ENCODE assay signal across 20 cellular contexts in genomic region chr2:236636714-236637485, GRCh38.
"Had no signal": no experiment of that assay in that cellular context is flagged by ENCODE, and none has a peak within 500 bp of the region (broad histone marks: within the 10 kb centered on the region; RNA-seq: fewer than 3 reads in every experiment).

No MANE protein-coding gene starts in this region.

- H3K4me3 ChIP-seq: gastrocnemius medialis, mucosa of descending colon, transverse colon had no signal

- DNase-seq: activated B cell treated with CpG ODN at 0.5 μM for 24 hours; activated CD4-positive, alpha-beta T cell treated with anti-CD3 and anti-CD28 coated beads for 48 hours; activated naive CD4-positive, alpha-beta T cell treated with anti-CD3 and anti-CD28 coated beads, Interleukin-2, amount 10 ng/mL, durations not matched to agents 7 days and 5 days; activated naive CD8-positive, alpha-beta T cell treated with anti-CD3 and anti-CD28 coated beads, Interleukin-2, amount 50 U/mL, for 24 hours; brain microvascular endothelial cell; cortex of kidney; effector CD4-positive, alpha-beta T cell; mucosa of descending colon; naive thymus-derived CD4-positive, alpha-beta T cell; SK-N-SH; stimulated activated CD4-positive, alpha-beta T cell treated with anti-CD3 and anti-CD28 coated beads, Interleukin-12 subunit alpha, Interleukin-12 subunit beta, amount 100 ng/mL, for 4 hours; stimulated activated CD4-positive, alpha-beta T cell treated with anti-CD3 and anti-CD28 coated beads, Interleukin-1b, Interleukin-23, amount 100 ng/mL, for 48 hours; stimulated activated naive CD4-positive, alpha-beta T cell treated with Interleukin-2 at 50 U/mL for 16 hours; T-cell; transverse colon had no signal

- H3K27me3 ChIP-seq: brain microvascular endothelial cell, gastrocnemius medialis, transverse colon had no signal

- H3K4me2 ChIP-seq: SK-N-SH had no signal

- H3K9ac ChIP-seq: parathyroid adenoma, SK-N-SH had no signal

- H2AFZ ChIP-seq: parathyroid adenoma had no signal

- H3K4me3 Mint-ChIP-seq: activated B cell treated with CpG ODN at 0.5 μM for 24 hours; activated naive CD4-positive, alpha-beta T cell treated with anti-CD3 and anti-CD28 coated beads, Interleukin-2, amount 10 ng/mL, durations not matched to agents 7 days and 5 days; activated naive CD8-positive, alpha-beta T cell treated with anti-CD3 and anti-CD28 coated beads, Interleukin-2, amount 50 U/mL, for 24 hours; memory B cell; T-cell had no signal

- H3K36me3 ChIP-seq: brain microvascular endothelial cell, gastrocnemius medialis, transverse colon had no signal

- H3K27ac ChIP-seq: brain microvascular endothelial cell, gastrocnemius medialis, parathyroid adenoma had no signal

- H3K27ac Mint-ChIP-seq: activated B cell treated with CpG ODN at 0.5 μM for 24 hours; activated naive CD4-positive, alpha-beta T cell treated with anti-CD3 and anti-CD28 coated beads, Interleukin-2, amount 10 ng/mL, durations not matched to agents 7 days and 5 days; activated naive CD8-positive, alpha-beta T cell treated with anti-CD3 and anti-CD28 coated beads, Interleukin-2, amount 50 U/mL, for 24 hours; activated T-helper 2 cell treated with anti-CD3 and anti-CD28 coated beads, Interferon-gamma antibody, Interleukin-2, Interleukin-4, amounts not matched to agents 10 μg/mL and 5 μg/mL and 100 μg/mL, durations not matched to agents 14 hours and 24 hours and 36 hours; memory B cell; naive thymus-derived CD4-positive, alpha-beta T cell had no signal

- H3K4me1 ChIP-seq: gastrocnemius medialis, parathyroid adenoma, transverse colon had no signal

- H3K79me2 ChIP-seq: parathyroid adenoma had no signal

- ATAC-seq: activated naive CD8-positive, alpha-beta T cell treated with anti-CD3 and anti-CD28 coated beads, Interleukin-2, amount 50 U/mL, for 24 hours; esophagus mucosa; gastrocnemius medialis; mucosa of descending colon; naive thymus-derived CD4-positive, alpha-beta T cell; T-cell had no signal

- H3K4me1 Mint-ChIP-seq: activated B cell treated with CpG ODN at 0.5 μM for 24 hours; activated naive CD4-positive, alpha-beta T cell treated with anti-CD3 and anti-CD28 coated beads, Interleukin-2, amount 10 ng/mL, durations not matched to agents 7 days and 5 days; activated naive CD8-positive, alpha-beta T cell treated with anti-CD3 and anti-CD28 coated beads, Interleukin-2, amount 50 U/mL, for 24 hours; memory B cell had no signal

- H3K9me3 ChIP-seq: gastrocnemius medialis, mucosa of descending colon, SK-N-SH, transverse colon had no signal

- H3K36me3 Mint-ChIP-seq: activated naive CD4-positive, alpha-beta T cell treated with anti-CD3 and anti-CD28 coated beads, Interleukin-2, amount 10 ng/mL, durations not matched to agents 7 days and 5 days; memory B cell; T-cell had no signal

- H3K9me3 Mint-ChIP-seq: activated B cell treated with CpG ODN at 0.5 μM for 24 hours; activated naive CD8-positive, alpha-beta T cell treated with anti-CD3 and anti-CD28 coated beads, Interleukin-2, amount 50 U/mL, for 24 hours; activated T-helper 2 cell treated with anti-CD3 and anti-CD28 coated beads, Interferon-gamma antibody, Interleukin-2, Interleukin-4, amounts not matched to agents 10 μg/mL and 5 μg/mL and 100 μg/mL, durations not matched to agents 14 hours and 24 hours and 36 hours; memory B cell; T-cell had no signal
